8 cellular contexts compared by ENCODE assay signal in the genomic region with DNA sequence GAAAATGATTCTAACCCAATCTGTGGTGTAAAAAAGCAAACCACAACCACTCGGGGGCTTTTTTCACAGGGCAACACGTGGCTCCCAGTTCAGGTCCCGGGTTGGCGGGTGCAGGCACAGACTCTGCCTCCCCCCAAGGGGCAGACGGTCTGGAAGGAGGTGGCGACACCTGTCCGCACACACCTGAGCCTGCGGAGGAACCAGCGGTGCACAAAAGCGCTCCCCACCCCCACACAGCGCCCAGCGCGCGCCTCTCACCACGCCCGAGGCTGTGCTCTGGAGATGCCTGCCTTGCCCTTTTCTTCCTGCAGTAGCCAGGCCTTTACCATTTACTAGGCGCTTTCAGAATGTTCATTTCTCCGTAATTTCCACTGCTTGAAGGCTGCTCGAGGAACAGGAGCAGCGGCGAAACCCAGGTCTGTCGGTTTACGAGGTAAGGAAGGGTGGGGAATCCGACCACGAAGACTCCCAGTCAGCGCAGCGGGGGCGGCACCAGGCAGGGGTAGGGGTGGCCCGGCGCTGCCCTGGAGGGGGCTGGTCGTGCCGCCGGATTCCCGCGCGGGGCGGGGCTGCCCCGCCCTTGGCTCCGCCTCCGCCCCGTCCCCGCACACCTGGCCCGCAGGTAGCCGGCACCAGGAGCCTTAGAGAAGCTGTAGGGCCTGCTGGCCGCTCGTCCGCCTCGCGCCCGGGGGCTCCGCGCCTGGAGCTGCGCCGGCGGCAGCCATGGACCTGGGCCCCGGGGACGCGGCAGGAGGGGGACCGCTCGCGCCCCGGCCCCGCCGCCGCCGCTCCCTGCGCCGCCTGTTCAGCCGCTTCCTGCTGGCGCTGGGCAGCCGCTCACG. TPM values are rescaled to one million over a fixed set of nuclear protein-coding genes. Genes with fewer than 3 reads are reported as not detected.
DNase-seq lines count a peak whose midpoint lies in the region; ATAC-seq and TF ChIP-seq lines count a peak whose summit lies in the region.

A gene with protein sequence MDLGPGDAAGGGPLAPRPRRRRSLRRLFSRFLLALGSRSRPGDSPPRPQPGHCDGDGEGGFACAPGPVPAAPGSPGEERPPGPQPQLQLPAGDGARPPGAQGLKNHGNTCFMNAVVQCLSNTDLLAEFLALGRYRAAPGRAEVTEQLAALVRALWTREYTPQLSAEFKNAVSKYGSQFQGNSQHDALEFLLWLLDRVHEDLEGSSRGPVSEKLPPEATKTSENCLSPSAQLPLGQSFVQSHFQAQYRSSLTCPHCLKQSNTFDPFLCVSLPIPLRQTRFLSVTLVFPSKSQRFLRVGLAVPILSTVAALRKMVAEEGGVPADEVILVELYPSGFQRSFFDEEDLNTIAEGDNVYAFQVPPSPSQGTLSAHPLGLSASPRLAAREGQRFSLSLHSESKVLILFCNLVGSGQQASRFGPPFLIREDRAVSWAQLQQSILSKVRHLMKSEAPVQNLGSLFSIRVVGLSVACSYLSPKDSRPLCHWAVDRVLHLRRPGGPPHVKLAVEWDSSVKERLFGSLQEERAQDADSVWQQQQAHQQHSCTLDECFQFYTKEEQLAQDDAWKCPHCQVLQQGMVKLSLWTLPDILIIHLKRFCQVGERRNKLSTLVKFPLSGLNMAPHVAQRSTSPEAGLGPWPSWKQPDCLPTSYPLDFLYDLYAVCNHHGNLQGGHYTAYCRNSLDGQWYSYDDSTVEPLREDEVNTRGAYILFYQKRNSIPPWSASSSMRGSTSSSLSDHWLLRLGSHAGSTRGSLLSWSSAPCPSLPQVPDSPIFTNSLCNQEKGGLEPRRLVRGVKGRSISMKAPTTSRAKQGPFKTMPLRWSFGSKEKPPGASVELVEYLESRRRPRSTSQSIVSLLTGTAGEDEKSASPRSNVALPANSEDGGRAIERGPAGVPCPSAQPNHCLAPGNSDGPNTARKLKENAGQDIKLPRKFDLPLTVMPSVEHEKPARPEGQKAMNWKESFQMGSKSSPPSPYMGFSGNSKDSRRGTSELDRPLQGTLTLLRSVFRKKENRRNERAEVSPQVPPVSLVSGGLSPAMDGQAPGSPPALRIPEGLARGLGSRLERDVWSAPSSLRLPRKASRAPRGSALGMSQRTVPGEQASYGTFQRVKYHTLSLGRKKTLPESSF (plus strand): TSS at position 608 of the 842 bp plus-strand sequence. CDS start 116 bp downstream, at position 724.

- POLR2A ChIA-PET in naive thymus-derived CD8-positive, alpha-beta T cell (lab: Charles Lee), result no interaction called here

- peaks cover 0 to 3% (median 0%) of the 10 kb centered on the region in 9 donors for H3K9me3 Mint-ChIP-seq in naive thymus-derived CD8-positive, alpha-beta T cell

- H3K27ac Mint-ChIP-seq in naive thymus-derived CD8-positive, alpha-beta T cell, result peak within 1 kb of the TSS in 2 of 10 donors; percentile 43 to 49

- H3K9me3 ChIP-seq in HUES64 (ENCODE audit: insufficient read depth, low read depth, low read length) (no peaks in the 10 kb centered on the region), aorta (ENCODE audit: control insufficient read depth, low read length) (no peaks in the 10 kb centered on the region)

- peak; percentile 70 to 72 for ATAC-seq in naive thymus-derived CD8-positive, alpha-beta T cell
- peak; percentile 54 for ATAC-seq in aorta (ENCODE audit: low FRiP score)

- DNase-seq in ELR (ENCODE audit: low read depth), result peak; percentile 25
- no peak for DNase-seq in epithelial cell of prostate (ENCODE audit: low read depth, low spot score)
- DNase-seq in naive thymus-derived CD8-positive, alpha-beta T cell, result peak in 4 of 10 donors; percentile 1 to 13 (median 8)
- DNase-seq in aorta, result no peak
- DNase-seq in hippocampal formation (lab: John Stamatoyannopoulos, UW), result no peak
- no peak for DNase-seq in posterior vena cava (ENCODE audit: low spot score)

- H3K4me1 ChIP-seq in HUES64 (ENCODE audit: insufficient read depth, low read length) (peaks cover 21% of the 10 kb centered on the region), aorta (ENCODE audit: control insufficient read depth in 1 of 2, insufficient read depth in 2 of 2, low read length in 2 of 2) (no peaks in the 10 kb centered on the region)

- TF ChIP-seq CTCF in VCaP (conservative IDR thresholded peaks at IDR 0.05), result no peak; the same call in 1 of the 2 replicates

- H3K4me1 Mint-ChIP-seq in naive thymus-derived CD8-positive, alpha-beta T cell, result peaks cover 8 to 16% (median 12%) of the 10 kb centered on the region in 4 donors

- peak within 1 kb of the TSS; percentile 79 for H3K9ac ChIP-seq in HUES64 (ENCODE audit: low read depth, low read length)

- WGBS in HUES64, result under 1% methylated on average over 72 of the region's 72 CpGs
- WGBS in aorta, 2 donors, result 1% methylated on average over 45 to 72 of the region's 72 CpGs

- H3K27ac ChIP-seq in HUES64 (ENCODE audit: low read depth, low read length), result peak within 1 kb of the TSS; percentile 86; the same call in 1 of the 2 replicates
- H3K27ac ChIP-seq in VCaP, result peak within 1 kb of the TSS; percentile 97
- H3K27ac ChIP-seq in epithelial cell of prostate, result peak within 1 kb of the TSS; percentile 95
- no peak within 1 kb of the TSS for H3K27ac ChIP-seq in aorta (ENCODE audit: low read depth in 1 of 2, low read length in 2 of 2)

- H3K4me3 ChIP-seq in HUES64 (ENCODE audit: low read length) (peak within 1 kb of the TSS; percentile 73), aorta (ENCODE audit: low read length in 2 of 2) (peak within 1 kb of the TSS; percentile 15 to 22)

- peaks cover 31 to 63% (median 35%) of the 10 kb centered on the region in 5 donors for H3K27me3 Mint-ChIP-seq in naive thymus-derived CD8-positive, alpha-beta T cell

- peaks cover 0 to 5% (median 0%) of the 10 kb centered on the region in 3 donors for H3K36me3 Mint-ChIP-seq in naive thymus-derived CD8-positive, alpha-beta T cell

- H3K36me3 ChIP-seq in HUES64 (ENCODE audit: insufficient read depth, low read length) (no peaks in the 10 kb centered on the region), aorta (ENCODE audit: control insufficient read depth in 1 of 2, insufficient read depth in 2 of 2, low read length in 1 of 2) (no peaks in the 10 kb centered on the region)

- H3K27me3 ChIP-seq in HUES64 (ENCODE audit: insufficient read depth, low read length) (peaks cover 23% of the 10 kb centered on the region), aorta (ENCODE audit: control insufficient read depth in 1 of 2, insufficient read depth in 2 of 2, low read length in 1 of 2) (peaks cover 0 to 2% of the 10 kb centered on the region in 2 donors)

- peak within 1 kb of the TSS; percentile 73 to 86 (median 84) for H3K4me3 Mint-ChIP-seq in naive thymus-derived CD8-positive, alpha-beta T cell

- intact Hi-C loops in aorta (cut with DNase I), result no loop called here
- intact Hi-C loops in posterior vena cava (cut with DNase I), result no loop called here

RNA-seq across cellular contexts. Expression of the gene that starts here (rescaled TPM):
- polyA plus RNA-seq in HUES64 (2013, experiment 1 of 2), result 1.8 TPM
- 1.5 TPM for polyA plus RNA-seq in HUES64 (2013, experiment 2 of 2)
- total RNA-seq in naive thymus-derived CD8-positive, alpha-beta T cell, result under 1 TPM in 1 of 2 experiments, not detected in 1; 0.10 TPM
- not detected for polyA plus RNA-seq in naive thymus-derived CD8-positive, alpha-beta T cell
- total RNA-seq in aorta (under 1 TPM in 1 of 2 donors, not detected in 1; 0.33 TPM), posterior vena cava (under 1 TPM in 1 of 2 donors, not detected in 1; 0.10 TPM)
- polyA plus RNA-seq in aorta, result under 1 TPM in 1 of 2 donors, not detected in 1; 0.88 TPM

Comparison
In these comparisons a context has a peak if more than half of its experiments do, and no peak if none do; other contexts are left out.
1. Peak in ATAC-seq in naive thymus-derived CD8-positive, alpha-beta T cell; RNA of the gene not detected or under 1 TPM.
2. Peak in ATAC-seq and H3K4me3 ChIP-seq in aorta; RNA of the gene not detected or under 1 TPM.
3. H3K27ac ChIP-seq: peak in HUES64 (single experiment), VCaP (single experiment) and epithelial cell of prostate (single experiment); none in aorta (0 of 2).